In genomic region chr5:116747881-116748280, GRCh38 we compare ENCODE assay signal across 28 cellular contexts.
A peak's percentile ranks its signal among the peaks of the same experiment; 100 is the strongest.
DNase-seq lines count a peak whose midpoint lies in the region; ATAC-seq and TF ChIP-seq lines count a peak whose summit lies in the region.
"Had no signal": no experiment of that assay in that cellular context is flagged by ENCODE, and none has a peak within 500 bp of the region (broad histone marks: within the 10 kb centered on the region; RNA-seq: fewer than 3 reads in every experiment).

No MANE protein-coding gene starts in this region.

- no peak overlapping the region for H3K27ac Mint-ChIP-seq in GM23338
- H3K27ac Mint-ChIP-seq: activated CD8-positive, alpha-beta T cell treated with anti-CD3 and anti-CD28 coated beads for 36 hours; activated naive CD4-positive, alpha-beta T cell treated with anti-CD3 and anti-CD28 coated beads, Interleukin-2, amount 50 U/mL, for 72 hours; activated T-helper 2 cell treated with anti-CD3 and anti-CD28 coated beads, Interferon-gamma antibody, Interleukin-2, Interleukin-4, amounts not matched to agents 10 μg/mL and 5 μg/mL and 100 μg/mL, durations not matched to agents 14 hours and 24 hours and 36 hours; memory B cell; progenitor cell of endocrine pancreas had no signal

- H3K4me1 ChIP-seq in GM23338 (ENCODE audit: insufficient read depth) (peaks cover 14% of the 10 kb centered on the region), adipocyte (ENCODE audit: control insufficient read depth, insufficient read depth, low read length) (peaks cover 13% of the 10 kb centered on the region), hepatocyte (ENCODE audit: insufficient read depth) (no peaks in the 10 kb centered on the region), esophagus squamous epithelium (peaks cover 0 to 12% (median 0%) of the 10 kb centered on the region in 3 donors)
- H3K4me1 ChIP-seq: BLaER1, transverse colon had no signal

- no peaks in the 10 kb centered on the region for H3K27me3 ChIP-seq in GM23338 (ENCODE audit: insufficient read depth)
- H3K27me3 ChIP-seq in adipocyte (replicated peaks; ENCODE audit: control insufficient read depth, insufficient read depth, low read length): no peaks in the 10 kb centered on the region
- H3K27me3 ChIP-seq in hepatocyte: no peaks in the 10 kb centered on the region
- H3K27me3 ChIP-seq in esophagus squamous epithelium: no peaks in the 10 kb centered on the region
- H3K27me3 ChIP-seq: BLaER1, neutrophil, transverse colon had no signal

- H3K9me3 Mint-ChIP-seq in GM23338: peaks cover 7% of the 10 kb centered on the region; the same call in 2 of the 3 replicates

- H3K36me3 Mint-ChIP-seq in GM23338 (ENCODE audit: low read depth): peaks cover 8% of the 10 kb centered on the region
- H3K36me3 Mint-ChIP-seq: activated naive CD4-positive, alpha-beta T cell treated with anti-CD3 and anti-CD28 coated beads, Interleukin-2, amount 50 U/mL, for 72 hours; memory B cell had no signal

- H3K79me2 ChIP-seq in GM23338 (replicated peaks; ENCODE audit: insufficient read depth) (no peaks in the 10 kb centered on the region), hepatocyte (no peaks in the 10 kb centered on the region)

- H4K20me1 ChIP-seq in GM23338 (replicated peaks; ENCODE audit: insufficient read depth) (no peaks in the 10 kb centered on the region), hepatocyte (ENCODE audit: insufficient read depth, poor library complexity, severe bottlenecking) (no peaks in the 10 kb centered on the region)
- H4K20me1 ChIP-seq: BLaER1 had no signal

- H2AFZ ChIP-seq in GM23338 (peak overlapping the region; percentile 78; the same call in 1 of the 2 replicates), hepatocyte (no peak overlapping the region)

- WGBS in hepatocyte (ENCODE audit: low lambda C conversion rate, missing lambda C conversion rate): 88% methylated on average over 1 of the region's 1 CpG
- 33 to 53% methylated on average over 1 of the region's 1 CpG for WGBS in esophagus squamous epithelium, 2 donors

- peaks cover 3% of the 10 kb centered on the region; the same call in 2 of the 3 replicates for H3K4me1 Mint-ChIP-seq in GM23338
- H3K4me1 Mint-ChIP-seq: memory B cell had no signal

- H3K9ac ChIP-seq in adipocyte (ENCODE audit: low read length): no peak overlapping the region
- H3K9ac ChIP-seq: BLaER1, KMS-11, SK-N-SH had no signal

- no peak for DNase-seq in GM23338 (ENCODE audit: low spot score)
- no peak for DNase-seq in adipocyte (ENCODE audit: low read depth)
- DNase-seq in hepatocyte (ENCODE audit: low spot score): peak; percentile 49
- peak; percentile 91 for DNase-seq in renal cortical epithelial cell (ENCODE audit: low read depth)
- DNase-seq in cortex of kidney (lab: John Stamatoyannopoulos, UW): no peak
- DNase-seq in esophagus squamous epithelium (lab: John Stamatoyannopoulos, UW): no peak
- DNase-seq: activated CD4-positive, alpha-beta T cell treated with anti-CD3 and anti-CD28 coated beads for 1 hour; activated CD8-positive, alpha-beta T cell treated with anti-CD3 and anti-CD28 coated beads for 36 hours; anterior cingulate cortex; central memory CD4-positive, alpha-beta T cell; COR-L47; MM.1S; NCI-H1417; NCI-H2081 treated with DMSO at 0.1 percent for 48 hours; NCI-H446 treated with DMSO at 0.1 percent for 48 hours; NCI-H82; SK-N-SH; small intestine; T-helper 2 cell; transverse colon had no signal

- no peak for TF ChIP-seq POLR2A in GM18505 (IDR thresholded peaks at IDR 0.05; ENCODE audit: borderline replicate concordance, extremely low read depth, insufficient read depth, insufficient read length)
- no peak for TF ChIP-seq POLR2A in esophagus squamous epithelium (IDR thresholded peaks at IDR 0.05)

- ATAC-seq in GM23338: no peak
- no peak for ATAC-seq in GM18505 (IDR thresholded peaks at IDR 0.05; ENCODE audit: unreplicated experiment)
- ATAC-seq: activated CD8-positive, alpha-beta T cell treated with anti-CD3 and anti-CD28 coated beads for 36 hours; activated naive CD4-positive, alpha-beta T cell treated with anti-CD3 and anti-CD28 coated beads, Interleukin-2, amount 50 U/mL, for 72 hours had no signal

- intact Hi-C loops in esophagus squamous epithelium (cut with DNase I): no loop called here

- H3K36me3 ChIP-seq in GM23338 (ENCODE audit: insufficient read depth) (no peaks in the 10 kb centered on the region), adipocyte (ENCODE audit: control insufficient read depth, insufficient read depth, low read length, severe bottlenecking) (no peaks in the 10 kb centered on the region), hepatocyte (replicated peaks; ENCODE audit: insufficient read depth, low read depth) (no peaks in the 10 kb centered on the region), esophagus squamous epithelium (no peaks in the 10 kb centered on the region)
- H3K36me3 ChIP-seq: BLaER1, neutrophil, transverse colon had no signal

- H3K4me3 Mint-ChIP-seq in GM23338: no peak overlapping the region
- H3K4me3 Mint-ChIP-seq: activated CD8-positive, alpha-beta T cell treated with anti-CD3 and anti-CD28 coated beads for 36 hours; memory B cell had no signal

- H3K27me3 Mint-ChIP-seq in GM23338 (ENCODE audit: insufficient read depth, low read depth, poor library complexity): peaks cover 1% of the 10 kb centered on the region
- H3K27me3 Mint-ChIP-seq: memory B cell, progenitor cell of endocrine pancreas had no signal

- H3K4me2 ChIP-seq in GM23338 (no peak overlapping the region), hepatocyte (no peak overlapping the region)
- H3K4me2 ChIP-seq: BLaER1, KMS-11, SK-N-SH had no signal

- H3K27ac ChIP-seq in GM23338 (ENCODE audit: low read depth) (no peak overlapping the region), hepatocyte (peak overlapping the region; percentile 29), esophagus squamous epithelium (no peak overlapping the region)
- H3K27ac ChIP-seq: BLaER1, KMS-11, neutrophil had no signal

- no peak overlapping the region for H3K4me3 ChIP-seq in GM23338
- peak overlapping the region; percentile 30 for H3K4me3 ChIP-seq in adipocyte (ENCODE audit: low read length)
- no peak overlapping the region for H3K4me3 ChIP-seq in hepatocyte
- no peak overlapping the region for H3K4me3 ChIP-seq in esophagus squamous epithelium
- H3K4me3 ChIP-seq: BLaER1, transverse colon had no signal

- no peaks in the 10 kb centered on the region for H3K9me3 ChIP-seq in adipocyte (ENCODE audit: control insufficient read depth, low read length)
- H3K9me3 ChIP-seq in hepatocyte (ENCODE audit: low read depth): no peaks in the 10 kb centered on the region
- H3K9me3 ChIP-seq in esophagus squamous epithelium: no peaks in the 10 kb centered on the region
- H3K9me3 ChIP-seq: neutrophil, SK-N-SH, transverse colon had no signal

- H3K9me2 ChIP-seq in GM23338 (ENCODE audit: insufficient read depth) (peaks cover 20% of the 10 kb centered on the region; the same call in 1 of the 2 replicates), hepatocyte (replicated peaks; ENCODE audit: insufficient read depth) (no peaks in the 10 kb centered on the region)
- H3K9me2 ChIP-seq: SK-N-SH had no signal

- no peaks in the 10 kb centered on the region for H3F3A ChIP-seq in GM23338 (replicated peaks; ENCODE audit: low read depth)

- TF ChIP-seq CTCF in GM23338 (conservative IDR thresholded peaks at IDR 0.05; ENCODE audit: low read depth in 2 of 2): no peak
- TF ChIP-seq CTCF in hepatocyte (IDR thresholded peaks at IDR 0.05; ENCODE audit: poor library complexity): no peak
- TF ChIP-seq CTCF in esophagus squamous epithelium (IDR thresholded peaks at IDR 0.05): no peak

TF ChIP-seq in GM23338, 12 proteins besides CTCF, POLR2A, EP300 and RAD21:
- no peak for TF ChIP-seq REST (IDR thresholded peaks at IDR 0.05; ENCODE audit: unreplicated experiment)

Comparison
In these comparisons a context has a peak if more than half of its experiments do, and no peak if none do; other contexts are left out.
1. DNase-seq: peak in hepatocyte (single experiment) and renal cortical epithelial cell (single experiment); none in GM23338 (single experiment), adipocyte (single experiment), cortex of kidney (single experiment) and esophagus squamous epithelium (single experiment).